1 cellular context compared by ENCODE assay signal in genomic region chr19:12687496-12688196, GRCh38.
TF ChIP-seq lines count a peak whose summit lies in the region.

Gene GNG14 (plus strand): TSS chr19:12687998. CDS start chr19:12688049, 51 bp downstream.

TF ChIP-seq in SK-N-SH treated with all-trans-retinoic acid at 6 μM for 48 hours, 23 proteins besides CTCF, POLR2A, EP300 and RAD21:
- TF ChIP-seq PATZ1 (CRISPR knock-in tag; IDR thresholded peaks at IDR 0.05; ENCODE audit: borderline replicate concordance) (no peak), ZFP3 (CRISPR knock-in tag; IDR thresholded peaks at IDR 0.05) (no peak)
